Comparison of ENCODE assay signal across 19 cellular contexts in genomic region chr3:158314426-158315357, GRCh38.
DNase-seq lines count a peak whose midpoint lies in the region; ATAC-seq lines count a peak whose summit lies in the region.
"Had no signal": no experiment of that assay in that cellular context is flagged by ENCODE, and none has a peak within 500 bp of the region (broad histone marks: within the 10 kb centered on the region; RNA-seq: fewer than 3 reads in every experiment).

No MANE protein-coding gene starts in this region.

- intact Hi-C loops in activated T-helper 1 cell treated with anti-CD3 and anti-CD28 coated beads, Interleukin-12 subunit alpha, Interleukin-12 subunit beta, Interleukin-2, Interleukin-4 antibody, amounts not matched to agents 30 ng/mL and 10 ng/mL and 1 ng/mL, durations not matched to agents 14 hours and 24 hours and 36 hours (cut with micrococcal nuclease) = no loop called here

- no peak overlapping the region for H3K27ac Mint-ChIP-seq in activated T-helper 1 cell treated with anti-CD3 and anti-CD28 coated beads, Interleukin-12 subunit alpha, Interleukin-12 subunit beta, Interleukin-2, Interleukin-4 antibody, amounts not matched to agents 30 ng/mL and 10 ng/mL and 1 ng/mL, durations not matched to agents 14 hours and 24 hours and 36 hours
- H3K27ac Mint-ChIP-seq: naive B cell had no signal

- no peaks in the 10 kb centered on the region for H3K9me3 Mint-ChIP-seq in activated T-helper 1 cell treated with anti-CD3 and anti-CD28 coated beads, Interleukin-12 subunit alpha, Interleukin-12 subunit beta, Interleukin-2, Interleukin-4 antibody, amounts not matched to agents 30 ng/mL and 10 ng/mL and 1 ng/mL, durations not matched to agents 14 hours and 24 hours and 36 hours

- DNase-seq in H4 (ENCODE audit: low spot score) (no peak), dermis blood vessel endothelial cell (no peak)
- no peak for DNase-seq in activated T-helper 1 cell treated with anti-CD3 and anti-CD28 coated beads, Interleukin-12 subunit alpha, Interleukin-12 subunit beta, Interleukin-2, Interleukin-4 antibody, amounts not matched to agents 30 ng/mL and 10 ng/mL and 1 ng/mL, durations not matched to agents 14 hours and 24 hours and 36 hours (ENCODE audit: low spot score)
- DNase-seq: activated gamma-delta T cell; Calu3; Karpas-422; lower lobe of right lung; naive B cell; NCI-H1417 treated with DMSO at 0.1 percent for 48 hours; NCI-H446 treated with DMSO at 0.1 percent for 48 hours; posterior cingulate gyrus; stimulated activated naive CD4-positive, alpha-beta T cell; upper lobe of left lung had no signal

- no peaks in the 10 kb centered on the region for H3K4me1 Mint-ChIP-seq in activated T-helper 1 cell treated with anti-CD3 and anti-CD28 coated beads, Interleukin-12 subunit alpha, Interleukin-12 subunit beta, Interleukin-2, Interleukin-4 antibody, amounts not matched to agents 30 ng/mL and 10 ng/mL and 1 ng/mL, durations not matched to agents 14 hours and 24 hours and 36 hours (ENCODE audit: low read depth)

- no peaks in the 10 kb centered on the region for H3K36me3 Mint-ChIP-seq in activated T-helper 1 cell treated with anti-CD3 and anti-CD28 coated beads, Interleukin-12 subunit alpha, Interleukin-12 subunit beta, Interleukin-2, Interleukin-4 antibody, amounts not matched to agents 30 ng/mL and 10 ng/mL and 1 ng/mL, durations not matched to agents 14 hours and 24 hours and 36 hours (ENCODE audit: low read depth)

- no peak overlapping the region for H3K4me3 Mint-ChIP-seq in activated T-helper 1 cell treated with anti-CD3 and anti-CD28 coated beads, Interleukin-12 subunit alpha, Interleukin-12 subunit beta, Interleukin-2, Interleukin-4 antibody, amounts not matched to agents 30 ng/mL and 10 ng/mL and 1 ng/mL, durations not matched to agents 14 hours and 24 hours and 36 hours
- H3K4me3 Mint-ChIP-seq: naive B cell had no signal

- no peaks in the 10 kb centered on the region for H3K27me3 Mint-ChIP-seq in activated T-helper 1 cell treated with anti-CD3 and anti-CD28 coated beads, Interleukin-12 subunit alpha, Interleukin-12 subunit beta, Interleukin-2, Interleukin-4 antibody, amounts not matched to agents 30 ng/mL and 10 ng/mL and 1 ng/mL, durations not matched to agents 14 hours and 24 hours and 36 hours (ENCODE audit: insufficient read depth)
- H3K27me3 Mint-ChIP-seq: naive B cell had no signal

- peak; percentile 77 for ATAC-seq in GM18868 (IDR thresholded peaks at IDR 0.05; ENCODE audit: unreplicated experiment)
- ATAC-seq in GM21526 (IDR thresholded peaks at IDR 0.05; ENCODE audit: low FRiP score, unreplicated experiment) = peak; percentile 72
- peak; percentile 47 for ATAC-seq in HG03045 (IDR thresholded peaks at IDR 0.05; ENCODE audit: unreplicated experiment)
- peak; percentile 53 for ATAC-seq in HG03571 (IDR thresholded peaks at IDR 0.05; ENCODE audit: unreplicated experiment)
- no peak for ATAC-seq in activated CD4-positive, CD25-positive, alpha-beta regulatory T cell treated with anti-CD3 and anti-CD28 coated beads, Interleukin-2, amount 50 U/mL, for 24 hours
- ATAC-seq: lower lobe of right lung, Panc1 had no signal

Comparison
In these comparisons a context has a peak if more than half of its experiments do, and no peak if none do; other contexts are left out.
1. ATAC-seq: peak in GM18868 (single experiment), GM21526 (single experiment), HG03045 (single experiment) and HG03571 (single experiment); none in activated CD4-positive, CD25-positive, alpha-beta regulatory T cell treated with anti-CD3 and anti-CD28 coated beads, Interleukin-2, amount 50 U/mL, for 24 hours (0 of 2).